ENCODE assay signal across 1 cellular context in genomic region chr18:49486959-49487710, GRCh38.
TF ChIP-seq lines count a peak whose summit lies in the region.

TSS of gene C18orf32 (minus strand) at chr18:49487234. CDS start at chr18:49483748, 3,486 bp downstream.

TF ChIP-seq in GM12878, 131 proteins besides CTCF, POLR2A, EP300 and RAD21 (continued from another document):
- TF ChIP-seq RELA (IDR thresholded peaks at IDR 0.05; ENCODE audit: borderline replicate concordance, partially characterized antibody) (peak; percentile 36), ATF2 (IDR thresholded peaks at IDR 0.05; ENCODE audit: low read length) (no peak; the same call in 1 of the 2 replicates)
TF ChIP-seq in GM12878: peak in this region for 60.
